In genomic region chr3:32359766-32360513, GRCh38 we compare ENCODE assay signal across 28 cellular contexts. TPM values are rescaled to one million over a fixed set of nuclear protein-coding genes. Genes with fewer than 3 reads are reported as not detected.
A peak's percentile ranks its signal among the peaks of the same experiment; 100 is the strongest.
DNase-seq lines count a peak whose midpoint lies in the region; ATAC-seq, FAIRE-seq and TF ChIP-seq lines count a peak whose summit lies in the region.
"Had no signal": no experiment of that assay in that cellular context is flagged by ENCODE, and none has a peak within 500 bp of the region (broad histone marks: within the 10 kb centered on the region; RNA-seq: fewer than 3 reads in every experiment).

No MANE protein-coding gene starts in this region.

- TF ChIP-seq CTCF in K562 (IDR thresholded peaks at IDR 0.05 in 2 of 3, conservative IDR thresholded peaks at IDR 0.05 in 1 of 3; ENCODE audit: insufficient read depth in 2 of 3, low read depth in 1 of 3, low read length in 3 of 3): no peak
- TF ChIP-seq CTCF in HepG2 (CRISPR knock-in tag; IDR thresholded peaks at IDR 0.05): no peak

- FAIRE-seq in K562 (lab: Jason Lieb, UNC) (no peak), HepG2 (lab: Jason Lieb, UNC) (no peak), urothelium cell line (lab: Jason Lieb, UNC) (no peak)
- FAIRE-seq: D721Med, frontal cortex, RCC 7860 had no signal

- WGBS in K562 (ENCODE audit: insufficient coverage, low coverage, missing lambda C conversion rate): under 1% methylated on average over 6 of the region's 6 CpGs
- 81% methylated on average over 6 of the region's 6 CpGs for WGBS in HepG2 (ENCODE audit: low lambda C conversion rate)

- H3K4me3 ChIP-seq in K562: no peak overlapping the region
- H3K4me3 ChIP-seq in HepG2 (replicated peaks in 1 of 3; ENCODE audit: insufficient read depth in 1 of 3, low read depth in 2 of 3, low read length in 3 of 3): no peak overlapping the region
- H3K4me3 ChIP-seq: HAP-1, heart right ventricle, ovary, skin epidermis, suprapubic skin, upper lobe of right lung had no signal

- H3K27ac ChIP-seq in K562 (ENCODE audit: extremely low read depth, low read depth, low read length): no peak overlapping the region
- no peak overlapping the region for H3K27ac ChIP-seq in HepG2 (ENCODE audit: extremely low read length, insufficient read depth, low read length)
- H3K27ac ChIP-seq: 22Rv1, heart right ventricle, ovary, skin epidermis, suprapubic skin, upper lobe of right lung had no signal

- TF ChIP-seq EP300 in K562 (IDR thresholded peaks at IDR 0.05; ENCODE audit: low read length): no peak
- no peak for TF ChIP-seq EP300 in HepG2 (IDR thresholded peaks at IDR 0.05; ENCODE audit: low read depth in 2 of 2, low read length in 2 of 2)
- TF ChIP-seq EP300 in HepG2 (CRISPR knock-in tag; IDR thresholded peaks at IDR 0.05; ENCODE audit: borderline replicate concordance): no peak

- ATAC-seq in K562 (no peak), HepG2 (no peak)
- ATAC-seq: activated naive CD4-positive, alpha-beta T cell treated with anti-CD3 and anti-CD28 coated beads, Interleukin-2, amount 50 U/mL, for 72 hours; heart right ventricle; left cardiac atrium; upper lobe of right lung had no signal

- POLR2A ChIA-PET in K562 (lab: Yijun Ruan, JAX): no interaction called here
- POLR2A ChIA-PET in HepG2 (lab: Yijun Ruan, JAX): no interaction called here

- H4K20me1 ChIP-seq in K562 (replicated peaks; ENCODE audit: control insufficient read depth, insufficient read depth, low read length) (peaks cover 3% of the 10 kb centered on the region; the same call in 1 of the 2 replicates), HepG2 (ENCODE audit: insufficient read depth, low read length) (no peaks in the 10 kb centered on the region)

- intact Hi-C loops in K562 (cut with micrococcal nuclease) (no loop called here), HepG2 (cut with micrococcal nuclease; ENCODE audit: unreplicated experiment) (no loop called here)

- CTCF ChIA-PET in K562 (lab: Yijun Ruan, JAX; ENCODE audit: low intra/inter-chr PET ratio): no interaction called here
- CTCF ChIA-PET in HepG2 (lab: Yijun Ruan, JAX; ENCODE audit: low intra/inter-chr PET ratio, low total read pairs): no interaction called here

- H2AFZ ChIP-seq in K562 (ENCODE audit: low read depth, low read length) (no peak overlapping the region), HepG2 (ENCODE audit: low read length) (no peak overlapping the region)

- no peaks in the 10 kb centered on the region for H3K79me2 ChIP-seq in K562 (ENCODE audit: control insufficient read depth, insufficient read depth, low read length)
- H3K79me2 ChIP-seq in HepG2 (ENCODE audit: insufficient read depth, low read length): no peaks in the 10 kb centered on the region

- TF ChIP-seq POLR2A in K562 (conservative IDR thresholded peaks at IDR 0.05): no peak
- no peak for TF ChIP-seq POLR2A in HepG2 (IDR thresholded peaks at IDR 0.05; ENCODE audit: insufficient read depth in 1 of 2, low read depth in 2 of 2, low read length in 2 of 2)

- H3K9me3 ChIP-seq in K562 (replicated peaks; ENCODE audit: control insufficient read depth, insufficient read depth, low read depth, low read length): no peaks in the 10 kb centered on the region
- no peaks in the 10 kb centered on the region for H3K9me3 ChIP-seq in HepG2 (ENCODE audit: low read length)
- H3K9me3 ChIP-seq: HAP-1, heart right ventricle, ovary, suprapubic skin, upper lobe of right lung had no signal

- peak; percentile 39 to 77 for DNase-seq in NCI-H524 (lab: John Stamatoyannopoulos, UW)
- DNase-seq in NCI-H524 treated with DMSO at 0.1 percent for 48 hours (lab: John Stamatoyannopoulos, UW): no peak
- no peak for DNase-seq in K562 (ENCODE audit: extremely low read depth in 1 of 4, low spot score in 3 of 4)
- no peak for DNase-seq in HepG2 (ENCODE audit: low spot score)
- no peak for DNase-seq in AML-193 (lab: John Stamatoyannopoulos, UW)
- DNase-seq in NCI-H1048 (lab: John Stamatoyannopoulos, UW): no peak
- no peak for DNase-seq in urothelium cell line (ENCODE audit: low spot score)
- DNase-seq in dedifferentiated amniotic fluid mesenchymal stem cell (ENCODE audit: extremely low spot score): no peak
- DNase-seq: activated CD4-positive, alpha-beta T cell treated with anti-CD3 and anti-CD28 coated beads for 4 hours; activated effector memory CD4-positive, alpha-beta T cell treated with Interleukin-2 at 50 U/mL for 16 hours; activated T-cell treated with anti-CD3 and anti-CD28 coated beads for 4 hours; heart right ventricle; left cardiac atrium; NCI-H1930; NCI-H526; ovary; retina; SHP77 treated with DMSO at 0.1 percent for 48 hours; stimulated activated naive CD4-positive, alpha-beta T cell treated with Interleukin-2 at 50 U/mL for 16 hours; upper lobe of right lung had no signal

- H3K4me2 ChIP-seq in K562 (ENCODE audit: insufficient read depth, low read length) (no peak overlapping the region), HepG2 (ENCODE audit: low read depth, low read length) (no peak overlapping the region)

- no peaks in the 10 kb centered on the region for H3K9me1 ChIP-seq in K562 (ENCODE audit: control insufficient read depth, insufficient read depth, low read length)

- BruUV-seq in K562 (replicated peaks; lab: Mats Ljungman, UMichigan) (no TSS peak), HepG2 (replicated peaks; lab: Mats Ljungman, UMichigan) (no TSS peak)

- no peak for TF ChIP-seq RAD21 in K562 (CRISPR knock-in tag; conservative IDR thresholded peaks at IDR 0.05 in 1 of 2, IDR thresholded peaks at IDR 0.05 in 1 of 2)
- no peak for TF ChIP-seq RAD21 in HepG2 (CRISPR knock-in tag; IDR thresholded peaks at IDR 0.05)

- peaks cover 29 to 37% of the 10 kb centered on the region in 2 experiments for H3K27me3 ChIP-seq in K562 (ENCODE audit: control insufficient read depth in 2 of 2, insufficient read depth in 2 of 2, low read length in 2 of 2)
- H3K27me3 ChIP-seq in HepG2 (ENCODE audit: control insufficient read depth in 1 of 2, insufficient read depth in 2 of 2, low read length in 2 of 2): no peaks in the 10 kb centered on the region
- H3K27me3 ChIP-seq: heart right ventricle, ovary, suprapubic skin, upper lobe of right lung had no signal

- H3K9ac ChIP-seq in K562 (ENCODE audit: insufficient read depth in 1 of 2, low read depth in 2 of 2, low read length in 2 of 2) (no peak overlapping the region), HepG2 (ENCODE audit: insufficient read depth, low read depth, low read length) (no peak overlapping the region)

- H3K4me1 ChIP-seq in K562 (replicated peaks in 1 of 2; ENCODE audit: control insufficient read depth in 2 of 2, insufficient read depth in 2 of 2, low read length in 2 of 2) (no peaks in the 10 kb centered on the region), HepG2 (ENCODE audit: insufficient read depth, low read length) (peaks cover 17% of the 10 kb centered on the region)
- H3K4me1 ChIP-seq: suprapubic skin, upper lobe of right lung had no signal

- H3K36me3 ChIP-seq in K562 (ENCODE audit: control insufficient read depth, insufficient read depth, low read length) (no peaks in the 10 kb centered on the region), HepG2 (replicated peaks in 1 of 2; ENCODE audit: control insufficient read depth in 1 of 2, insufficient read depth in 2 of 2, low read length in 2 of 2) (peaks cover 5 to 26% of the 10 kb centered on the region in 2 experiments; a peak in 4 of 5 replicates)
- H3K36me3 ChIP-seq: HAP-1, ovary, suprapubic skin, upper lobe of right lung had no signal

- in situ Hi-C loops in K562 (cut with MboI): no loop called here
- in situ Hi-C loops in HepG2 (cut with HindIII; ENCODE audit: extremely low pct_ligation_motif_present, low pct_unique_long_range_greater_than_20kb): no loop called here

RNA-seq across cellular contexts. Expression of gene CMTM7, which starts 31.7 kb away (rescaled TPM):
- 0.42 and 0.67 TPM in 2 replicates for total RNA-seq in K562 (2011; cell fraction: chromatin; rRNA removed; ENCODE audit: low replicate concordance)
- total RNA-seq in K562 (2011; cell fraction: nucleolus; rRNA removed): 0.53 and 1.0 TPM in 2 replicates
- total RNA-seq in K562 (2011; cell fraction: nucleoplasm; rRNA removed): 0.73 and 0.92 TPM in 2 replicates
- total RNA-seq in K562 (2014; rRNA removed): not detected in 2 replicates
- 0.16 TPM in 1 of 2 replicates, not detected in the other for total RNA-seq in K562 (2014; rRNA removed; fragmentation: Illumina TruSeq; extraction: Trizol)
- total RNA-seq in K562 (2015; rRNA removed; fragmentation: Illumina TruSeq; extraction: Trizol): not detected in 2 replicates
- 0.38 and 0.49 TPM in 2 replicates for total RNA-seq in K562 (2021)
- 0.96 and 1.6 TPM in 2 replicates for polyA plus RNA-seq in K562 (2011; rRNA removed)
- 1.3 and 2.2 TPM in 2 replicates for polyA plus RNA-seq in K562 (2011; cell fraction: cytosol; rRNA removed)
- polyA plus RNA-seq in K562 (2011; cell fraction: nucleus; rRNA removed): 1.4 and 1.5 TPM in 2 replicates
- 0.14 and 0.18 TPM in 2 replicates for polyA plus RNA-seq in K562 (2012)
- 0.25 and 0.33 TPM in 2 replicates for polyA plus RNA-seq in K562 (2014; fragmentation: Illumina TruSeq; extraction: Trizol)
- polyA plus RNA-seq in K562 (2014; fragmentation: Nextera tagmentation; extraction: Ambion mirVana): under 1 TPM in 1 of 2 experiments, not detected in 1; 0.03 TPM
- 0.27 and 0.42 TPM in 2 replicates for polyA plus RNA-seq in K562 (2014; rRNA removed)
- polyA minus RNA-seq in K562 (2011; rRNA and poly(A)+ RNA removed): 0.48 and 0.84 TPM in 2 replicates
- 1.4 TPM in 1 of 2 replicates, not detected in the other for polyA minus RNA-seq in K562 (2011; cell fraction: cytosol; rRNA and poly(A)+ RNA removed)
- polyA minus RNA-seq in K562 (2011; cell fraction: nucleus; rRNA and poly(A)+ RNA removed): 0.40 and 0.44 TPM in 2 replicates
- total RNA-seq in HepG2 (2016; rRNA removed; fragmentation: Illumina TruSeq; extraction: Trizol): 16.3 and 20.9 TPM in 2 replicates
- total RNA-seq in HepG2 (2016; cell fraction: cytosol; rRNA removed; fragmentation: Illumina TruSeq; extraction: Trizol; ENCODE audit: low read depth): 22.9 and 35.2 TPM in 2 replicates
- 17.4 and 22.1 TPM in 2 replicates for total RNA-seq in HepG2 (2016; cell fraction: insoluble cytoplasmic fraction; rRNA removed; fragmentation: Illumina TruSeq; extraction: Trizol)
- 31.5 and 35.8 TPM in 2 replicates for total RNA-seq in HepG2 (2016; cell fraction: membrane; rRNA removed; fragmentation: Illumina TruSeq; extraction: Trizol)
- total RNA-seq in HepG2 (2016; cell fraction: nucleus; rRNA removed; fragmentation: Illumina TruSeq; extraction: Trizol): 21.3 and 25.3 TPM in 2 replicates
- 21.4 and 21.5 TPM in 2 replicates for polyA plus RNA-seq in HepG2 (2011; rRNA removed)
- polyA plus RNA-seq in HepG2 (2011; cell fraction: cytosol; rRNA removed): 18.5 and 26.0 TPM in 2 replicates
- 17.4 and 20.3 TPM in 2 replicates for polyA plus RNA-seq in HepG2 (2011; cell fraction: nucleus; rRNA removed)
- 12.6 and 15.2 TPM in 2 replicates for polyA plus RNA-seq in HepG2 (2012)
- polyA plus RNA-seq in HepG2 (2016; cell fraction: cytosol; fragmentation: Illumina TruSeq; extraction: Trizol; ENCODE audit: low read depth): 65.0 and 80.4 TPM in 2 replicates
- 41.8 and 49.0 TPM in 2 replicates for polyA plus RNA-seq in HepG2 (2016; cell fraction: insoluble cytoplasmic fraction; fragmentation: Illumina TruSeq; extraction: Trizol; ENCODE audit: low read depth)
- 78.5 and 84.2 TPM in 2 replicates for polyA plus RNA-seq in HepG2 (2016; cell fraction: membrane; fragmentation: Illumina TruSeq; extraction: Trizol; ENCODE audit: low read depth)
- polyA plus RNA-seq in HepG2 (2016; cell fraction: nucleus; fragmentation: Illumina TruSeq; extraction: Trizol; ENCODE audit: insufficient read depth, low read depth): 56.7 and 59.4 TPM in 2 replicates
- 0.16 and 25.3 TPM in 2 replicates for polyA minus RNA-seq in HepG2 (2011; rRNA and poly(A)+ RNA removed; ENCODE audit: low replicate concordance)
- 15.5 and 16.0 TPM in 2 replicates for polyA minus RNA-seq in HepG2 (2011; cell fraction: cytosol; rRNA and poly(A)+ RNA removed)
- 11.4 and 13.4 TPM in 2 replicates for polyA minus RNA-seq in HepG2 (2011; cell fraction: nucleus; rRNA and poly(A)+ RNA removed)

Comparison
In these comparisons a context has a peak if more than half of its experiments do, and no peak if none do; other contexts are left out.
1. DNase-seq: peak in NCI-H524 (2 of 2); none in NCI-H524 treated with DMSO at 0.1 percent for 48 hours (single experiment), K562 (0 of 4), HepG2 (single experiment), AML-193 (0 of 2), NCI-H1048 (single experiment), urothelium cell line (single experiment) and dedifferentiated amniotic fluid mesenchymal stem cell (single experiment).
2. RNA of gene CMTM7, which starts 31.7 kb away (total RNA-seq): 16.3 to 35.8 TPM in HepG2; 0.16 to 1.0 TPM in K562; every median in the first group is over 4 times any median in the second.